30 cellular contexts compared by ENCODE assay signal in the genomic region with DNA sequence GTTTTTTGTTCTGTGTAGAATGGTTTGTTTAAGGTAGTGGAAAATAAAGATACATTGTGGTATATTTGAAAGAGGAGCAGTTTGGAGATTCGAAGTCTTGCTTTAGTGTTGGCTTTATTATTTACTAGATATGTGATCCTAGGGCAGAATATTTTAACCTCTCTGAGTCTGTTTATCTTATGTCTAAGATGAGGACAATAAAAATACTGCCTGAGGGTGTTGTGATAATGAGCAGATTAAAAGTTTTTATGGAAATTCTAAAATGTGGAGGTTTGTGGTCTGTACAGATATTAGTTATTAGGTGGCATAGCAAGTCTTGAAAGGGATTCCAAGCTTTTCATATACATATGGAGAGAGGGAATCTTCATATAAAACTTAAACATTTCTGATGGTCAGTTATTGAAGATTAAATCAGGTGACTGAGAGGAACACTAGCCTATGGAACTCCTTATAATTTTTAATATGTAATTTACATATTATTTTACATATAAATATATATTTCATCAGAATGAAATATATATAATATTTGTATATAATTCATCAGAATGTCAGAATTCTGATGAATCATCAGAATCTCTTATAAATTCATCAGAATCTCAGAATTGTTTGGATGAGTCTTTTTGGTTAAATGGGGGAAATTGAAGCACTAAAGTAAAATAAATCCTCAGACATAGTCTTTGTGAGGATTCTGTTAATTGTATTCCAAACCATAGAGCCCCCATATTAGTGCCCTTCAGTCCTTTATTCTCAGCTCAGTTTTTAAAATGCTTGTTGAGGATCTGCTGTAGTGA. TPM values are rescaled to one million over a fixed set of nuclear protein-coding genes. Genes with fewer than 3 reads are reported as not detected.
DNase-seq lines count a peak whose midpoint lies in the region; ATAC-seq, FAIRE-seq and TF ChIP-seq lines count a peak whose summit lies in the region.
"Had no signal": no experiment of that assay in that cellular context is flagged by ENCODE, and none has a peak within 500 bp of the region (broad histone marks: within the 10 kb centered on the region; RNA-seq: fewer than 3 reads in every experiment).

No MANE protein-coding gene starts in this region.

- no peak overlapping the region for H3K27ac ChIP-seq in HepG2 (ENCODE audit: extremely low read length, insufficient read depth, low read length)
- H3K27ac ChIP-seq in right lobe of liver: no peak overlapping the region
- H3K27ac ChIP-seq in dorsolateral prefrontal cortex: peak overlapping the region in 41 of 59 donors; percentile 1 to 78 (median 41)
- peak overlapping the region; percentile 42 for H3K27ac ChIP-seq in thymus (ENCODE audit: low read depth)
- no peak overlapping the region for H3K27ac ChIP-seq in pancreas
- H3K27ac ChIP-seq in neural progenitor cell: no peak overlapping the region
- H3K27ac ChIP-seq: colonic mucosa, prostate gland, stomach, tibial artery had no signal

- POLR2A ChIA-PET in HepG2 (lab: Yijun Ruan, JAX): no interaction called here

- no peaks in the 10 kb centered on the region for H3K4me1 Mint-ChIP-seq in neural progenitor cell

- H2AFZ ChIP-seq in HepG2 (ENCODE audit: low read length) (no peak overlapping the region), neural progenitor cell (replicated peaks) (no peak overlapping the region)

- H3K4me1 ChIP-seq in HepG2 (ENCODE audit: insufficient read depth, low read length) (peaks cover 39% of the 10 kb centered on the region), right lobe of liver (peaks cover 0 to 22% (median 4%) of the 10 kb centered on the region in 4 donors), thymus (ENCODE audit: control insufficient read depth, insufficient read depth, low read length) (peaks cover 28% of the 10 kb centered on the region), pancreas (peaks cover 8 to 27% (median 13%) of the 10 kb centered on the region in 3 donors), neural progenitor cell (peaks cover 23% of the 10 kb centered on the region)
- H3K4me1 ChIP-seq: prostate gland had no signal

- peaks cover 81% of the 10 kb centered on the region for H3K36me3 Mint-ChIP-seq in neural progenitor cell

- WGBS in HepG2 (ENCODE audit: low lambda C conversion rate): 83% methylated on average over 1 of the region's 1 CpG
- 53% methylated on average over 1 of the region's 1 CpG for WGBS in right lobe of liver (ENCODE audit: insufficient coverage, low coverage, low lambda C conversion rate, missing lambda C conversion rate)
- 17% methylated on average over 1 of the region's 1 CpG for WGBS in thymus
- WGBS in pancreas, 2 donors: 28 to 29% methylated on average over 1 of the region's 1 CpG

- no peak for TF ChIP-seq RAD21 in HepG2 (CRISPR knock-in tag; IDR thresholded peaks at IDR 0.05)

- TF ChIP-seq POLR2A in HepG2 (IDR thresholded peaks at IDR 0.05; ENCODE audit: insufficient read depth in 1 of 2, low read depth in 2 of 2, low read length in 2 of 2) (no peak), right lobe of liver (IDR thresholded peaks at IDR 0.05) (no peak)

- no peak for DNase-seq in HepG2 (ENCODE audit: low spot score)
- DNase-seq in right lobe of liver: no peak
- DNase-seq in M059J (ENCODE audit: low read depth): peak; percentile 59
- no peak for DNase-seq in dorsolateral prefrontal cortex
- DNase-seq in pancreas: no peak
- no peak for DNase-seq in neural progenitor cell (ENCODE audit: low spot score)
- DNase-seq in NCI-H345 (lab: John Stamatoyannopoulos, UW): no peak
- DNase-seq: activated CD4-positive, alpha-beta memory T cell treated with anti-CD3 and anti-CD28 coated beads, Interleukin-2, amount 10 ng/mL, durations not matched to agents 7 days and 5 days; activated CD8-positive, alpha-beta memory T cell treated with anti-CD3 and anti-CD28 coated beads, Interleukin-2, amount 50 U/mL, for 4 hours; activated naive CD4-positive, alpha-beta T cell treated with anti-CD3 and anti-CD28 coated beads, Interleukin-2, amount 50 U/mL, for 16 hours; amniotic stem cell; CD8-positive, alpha-beta memory T cell; colonic mucosa; effector memory CD4-positive, alpha-beta T cell; HFFc6; left ventricle myocardium superior; MG63; NCI-H1105 treated with DMSO at 0.1 percent for 48 hours; NCI-H2029; NCI-H69; Right ventricle myocardium superior; stimulated activated CD4-positive, alpha-beta T cell treated with anti-CD3 and anti-CD28 coated beads, Interleukin-12 subunit alpha, Interleukin-12 subunit beta, amount 100 ng/mL, for 4 hours; stimulated activated CD4-positive, alpha-beta T cell treated with anti-CD3 and anti-CD28 coated beads, Interleukin-2, amount 100 ng/mL, for 48 hours; stomach; tibial artery had no signal

- H3K9me3 Mint-ChIP-seq in neural progenitor cell: peaks cover 48% of the 10 kb centered on the region
- H3K9me3 Mint-ChIP-seq: HFFc6, IgD-negative memory B cell had no signal

- 0 out of 2 replicates have a peak, but pooled peaks cover 1% of the 10 kb centered on the region for H4K20me1 ChIP-seq in HepG2 (ENCODE audit: insufficient read depth, low read length)
- peaks cover 65% of the 10 kb centered on the region for H4K20me1 ChIP-seq in neural progenitor cell (ENCODE audit: low read depth)

- H3K4me2 ChIP-seq in HepG2 (ENCODE audit: low read depth, low read length) (no peak overlapping the region), neural progenitor cell (no peak overlapping the region)

- H3K27ac Mint-ChIP-seq in neural progenitor cell: no peak overlapping the region
- H3K27ac Mint-ChIP-seq: activated CD4-positive, alpha-beta memory T cell treated with anti-CD3 and anti-CD28 coated beads, Interleukin-2, amount 10 ng/mL, durations not matched to agents 7 days and 5 days; IgD-negative memory B cell had no signal

- peaks cover 97% of the 10 kb centered on the region for H3K79me2 ChIP-seq in HepG2 (ENCODE audit: insufficient read depth, low read length)
- H3K79me2 ChIP-seq in neural progenitor cell (ENCODE audit: low read depth): peaks cover 100% of the 10 kb centered on the region

- intact Hi-C loops in HepG2 (cut with micrococcal nuclease; ENCODE audit: unreplicated experiment): no loop called here
- intact Hi-C loops in right lobe of liver (cut with DNase I): no loop called here
- intact Hi-C loops in dorsolateral prefrontal cortex (cut with DNase I): no loop called here
- intact Hi-C loops in pancreas (cut with DNase I): no loop called here

- CTCF ChIA-PET in HepG2 (lab: Yijun Ruan, JAX; ENCODE audit: low intra/inter-chr PET ratio, low total read pairs): no interaction called here

- no peaks in the 10 kb centered on the region for H3K27me3 ChIP-seq in HepG2 (ENCODE audit: control insufficient read depth in 1 of 2, insufficient read depth in 2 of 2, low read length in 2 of 2)
- no peaks in the 10 kb centered on the region for H3K27me3 ChIP-seq in right lobe of liver
- no peaks in the 10 kb centered on the region for H3K27me3 ChIP-seq in dorsolateral prefrontal cortex
- no peaks in the 10 kb centered on the region for H3K27me3 ChIP-seq in thymus (ENCODE audit: control insufficient read depth, insufficient read depth)
- H3K27me3 ChIP-seq in pancreas: no peaks in the 10 kb centered on the region
- H3K27me3 ChIP-seq in neural progenitor cell: no peaks in the 10 kb centered on the region
- H3K27me3 ChIP-seq: colonic mucosa, MG63, stomach, tibial artery had no signal

- BruUV-seq in HepG2 (replicated peaks; lab: Mats Ljungman, UMichigan): no TSS peak

- FAIRE-seq in HepG2 (lab: Jason Lieb, UNC): no peak
- no peak for FAIRE-seq in pancreas (lab: Jason Lieb, UNC)
- FAIRE-seq: keratinocyte had no signal

- no peaks in the 10 kb centered on the region for H3K27me3 Mint-ChIP-seq in neural progenitor cell (ENCODE audit: insufficient read depth, low read depth)
- H3K27me3 Mint-ChIP-seq: activated CD4-positive, alpha-beta memory T cell treated with anti-CD3 and anti-CD28 coated beads, Interleukin-2, amount 10 ng/mL, durations not matched to agents 7 days and 5 days; CD8-positive, alpha-beta memory T cell; IgD-negative memory B cell had no signal

- TF ChIP-seq EP300 in HepG2 (IDR thresholded peaks at IDR 0.05; ENCODE audit: low read depth in 2 of 2, low read length in 2 of 2) (no peak), HepG2 (CRISPR knock-in tag; IDR thresholded peaks at IDR 0.05; ENCODE audit: borderline replicate concordance) (no peak)

- H3K36me3 ChIP-seq in HepG2 (replicated peaks in 1 of 2; ENCODE audit: control insufficient read depth in 1 of 2, insufficient read depth in 2 of 2, low read length in 2 of 2): peaks cover 1 to 17% of the 10 kb centered on the region in 2 experiments; a peak in 4 of 5 replicates
- H3K36me3 ChIP-seq in right lobe of liver: no peaks in the 10 kb centered on the region
- peaks cover 8% of the 10 kb centered on the region for H3K36me3 ChIP-seq in thymus (ENCODE audit: control insufficient read depth, insufficient read depth)
- H3K36me3 ChIP-seq in pancreas: no peaks in the 10 kb centered on the region
- H3K36me3 ChIP-seq in neural progenitor cell: peaks cover 5% of the 10 kb centered on the region
- H3K36me3 ChIP-seq: colonic mucosa, prostate gland, tibial artery had no signal

- no peak overlapping the region for H3K9ac ChIP-seq in HepG2 (ENCODE audit: insufficient read depth, low read depth, low read length)
- no peak overlapping the region for H3K9ac ChIP-seq in neural progenitor cell

- no peak overlapping the region for H3K4me3 Mint-ChIP-seq in neural progenitor cell
- H3K4me3 Mint-ChIP-seq: activated CD4-positive, alpha-beta memory T cell treated with anti-CD3 and anti-CD28 coated beads, Interleukin-2, amount 10 ng/mL, durations not matched to agents 7 days and 5 days; CD8-positive, alpha-beta memory T cell; HFFc6 had no signal

- H3F3A ChIP-seq in neural progenitor cell (ENCODE audit: low read depth): no peaks in the 10 kb centered on the region

- H3K9me3 ChIP-seq in HepG2 (ENCODE audit: low read length) (no peaks in the 10 kb centered on the region), right lobe of liver (no peaks in the 10 kb centered on the region), thymus (ENCODE audit: control insufficient read depth) (no peaks in the 10 kb centered on the region), pancreas (no peaks in the 10 kb centered on the region), neural progenitor cell (ENCODE audit: low read depth) (no peaks in the 10 kb centered on the region)
- H3K9me3 ChIP-seq: colonic mucosa, MG63, prostate gland had no signal

- TF ChIP-seq CTCF in HepG2 (CRISPR knock-in tag; IDR thresholded peaks at IDR 0.05) (no peak), right lobe of liver (IDR thresholded peaks at IDR 0.05) (no peak), dorsolateral prefrontal cortex (IDR thresholded peaks at IDR 0.05 in 54 of 56, conservative IDR thresholded peaks at IDR 0.05 in 2 of 56; ENCODE audit: low read depth in 1 of 56, partially characterized antibody in 56 of 56) (no peak), pancreas (IDR thresholded peaks at IDR 0.05) (no peak), neural progenitor cell (IDR thresholded peaks at IDR 0.05) (no peak)

- H3K4me3 ChIP-seq in HepG2 (replicated peaks in 1 of 3; ENCODE audit: insufficient read depth in 1 of 3, low read depth in 2 of 3, low read length in 3 of 3): no peak overlapping the region
- H3K4me3 ChIP-seq in right lobe of liver: no peak overlapping the region
- H3K4me3 ChIP-seq in dorsolateral prefrontal cortex: no peak overlapping the region
- H3K4me3 ChIP-seq in thymus (ENCODE audit: low read length): peak overlapping the region; percentile 15
- no peak overlapping the region for H3K4me3 ChIP-seq in pancreas
- H3K4me3 ChIP-seq in neural progenitor cell: no peak overlapping the region
- H3K4me3 ChIP-seq: colonic mucosa, MG63, prostate gland, stomach, tibial artery had no signal

- ATAC-seq in HepG2 (no peak), right lobe of liver (no peak), pancreas (no peak)
- ATAC-seq: left ventricle myocardium superior, sciatic nerve had no signal

- in situ Hi-C loops in HepG2 (cut with HindIII; ENCODE audit: extremely low pct_ligation_motif_present, low pct_unique_long_range_greater_than_20kb): no loop called here

RNA-seq across cellular contexts. Expression of a gene that starts 15.2 kb away (rescaled TPM):
- total RNA-seq in HepG2 (2016; rRNA removed; fragmentation: Illumina TruSeq; extraction: Trizol): 51.1 and 70.7 TPM in 2 replicates
- 13.7 and 16.8 TPM in 2 replicates for total RNA-seq in HepG2 (2016; cell fraction: cytosol; rRNA removed; fragmentation: Illumina TruSeq; extraction: Trizol; ENCODE audit: low read depth)
- 47.0 and 70.2 TPM in 2 replicates for total RNA-seq in HepG2 (2016; cell fraction: insoluble cytoplasmic fraction; rRNA removed; fragmentation: Illumina TruSeq; extraction: Trizol)
- total RNA-seq in HepG2 (2016; cell fraction: membrane; rRNA removed; fragmentation: Illumina TruSeq; extraction: Trizol): 27.3 and 30.1 TPM in 2 replicates
- 105 and 129 TPM in 2 replicates for total RNA-seq in HepG2 (2016; cell fraction: nucleus; rRNA removed; fragmentation: Illumina TruSeq; extraction: Trizol)
- polyA plus RNA-seq in HepG2 (2011; rRNA removed): 36.9 and 48.6 TPM in 2 replicates
- polyA plus RNA-seq in HepG2 (2011; cell fraction: cytosol; rRNA removed): 25.5 and 30.5 TPM in 2 replicates
- 49.1 and 60.7 TPM in 2 replicates for polyA plus RNA-seq in HepG2 (2011; cell fraction: nucleus; rRNA removed)
- polyA plus RNA-seq in HepG2 (2012): 22.3 and 23.4 TPM in 2 replicates
- 3.5 and 3.7 TPM in 2 replicates for polyA plus RNA-seq in HepG2 (2016; cell fraction: cytosol; fragmentation: Illumina TruSeq; extraction: Trizol; ENCODE audit: low read depth)
- 54.8 and 57.4 TPM in 2 replicates for polyA plus RNA-seq in HepG2 (2016; cell fraction: insoluble cytoplasmic fraction; fragmentation: Illumina TruSeq; extraction: Trizol; ENCODE audit: low read depth)
- 14.8 and 15.1 TPM in 2 replicates for polyA plus RNA-seq in HepG2 (2016; cell fraction: membrane; fragmentation: Illumina TruSeq; extraction: Trizol; ENCODE audit: low read depth)
- 35.3 and 37.3 TPM in 2 replicates for polyA plus RNA-seq in HepG2 (2016; cell fraction: nucleus; fragmentation: Illumina TruSeq; extraction: Trizol; ENCODE audit: insufficient read depth, low read depth)
- polyA minus RNA-seq in HepG2 (2011; rRNA and poly(A)+ RNA removed; ENCODE audit: low replicate concordance): 93.3 and 126 TPM in 2 replicates
- polyA minus RNA-seq in HepG2 (2011; cell fraction: cytosol; rRNA and poly(A)+ RNA removed): 34.1 and 36.3 TPM in 2 replicates
- polyA minus RNA-seq in HepG2 (2011; cell fraction: nucleus; rRNA and poly(A)+ RNA removed): 114 and 125 TPM in 2 replicates
- total RNA-seq in right lobe of liver: 10 to 100 TPM; 28.9 to 41.9 (median 35.3) TPM
- total RNA-seq in M059J (2014; rRNA removed; shearing (Covaris generic)): 34.8 and 51.7 TPM in 2 replicates
- total RNA-seq in dorsolateral prefrontal cortex: 100 to 1,000 TPM in 76 of 120 experiments, 10 to 100 TPM in 44; 63.4 to 217 (median 109) TPM
- polyA plus RNA-seq in thymus: 45.2 TPM
- 10 to 100 TPM; 26.9 to 67.4 (median 28.6) TPM for total RNA-seq in pancreas
- 1 to 10 TPM; 7.7 to 9.0 TPM for polyA plus RNA-seq in pancreas
- total RNA-seq in neural progenitor cell (ENCODE audit: low replicate concordance): 130 and 149 TPM in 2 replicates

Comparison
In these comparisons a context has a peak if more than half of its experiments do, and no peak if none do; other contexts are left out.
1. H3K27ac ChIP-seq: peak in dorsolateral prefrontal cortex (41 of 59) and thymus (single experiment); none in HepG2 (single experiment), right lobe of liver (0 of 3), pancreas (0 of 4) and neural progenitor cell (single experiment).